Comparison of ENCODE assay signal across 27 cellular contexts in the genomic region with DNA sequence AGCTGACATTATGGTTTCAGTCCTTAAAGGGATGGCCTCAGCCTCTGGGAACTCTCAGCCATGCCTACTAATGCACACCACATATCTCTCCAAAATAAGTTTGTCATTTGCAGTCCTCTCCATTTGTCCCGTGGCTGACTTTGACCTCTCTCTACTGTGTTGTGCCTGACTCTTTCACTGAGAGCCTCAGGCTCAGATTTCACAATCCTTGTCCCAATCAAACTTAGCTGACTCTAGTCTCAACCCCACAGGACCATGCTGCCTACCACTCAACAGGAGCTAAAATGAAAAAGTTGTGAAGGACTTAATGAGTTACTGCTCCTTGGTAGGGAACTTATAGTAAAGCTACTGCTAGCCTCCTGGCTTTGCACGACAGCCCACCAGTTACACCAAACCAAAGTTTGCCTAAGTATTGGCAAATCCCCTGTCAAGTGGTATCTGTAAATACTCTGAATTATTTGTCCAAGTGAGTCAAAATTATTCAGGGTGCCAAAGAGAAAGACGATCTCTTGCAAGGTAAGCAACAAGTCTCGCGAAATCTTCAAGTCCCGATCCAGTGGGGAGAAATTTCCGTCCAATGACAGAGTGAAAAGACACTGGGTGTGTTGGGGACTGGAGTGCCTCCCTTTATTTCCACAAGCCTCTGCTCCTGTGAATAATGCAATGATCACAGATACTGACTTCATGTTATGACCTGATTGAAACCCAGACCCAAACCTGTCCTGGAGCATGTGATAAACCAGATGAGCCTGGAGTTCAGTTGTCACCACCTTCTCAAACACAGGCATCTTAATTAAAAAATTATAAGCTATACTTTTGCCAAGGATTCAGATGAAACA.
"Had no signal": no experiment of that assay in that cellular context is flagged by ENCODE, and none has a peak within 500 bp of the region (broad histone marks: within the 10 kb centered on the region; RNA-seq: fewer than 3 reads in every experiment).

No MANE protein-coding gene starts in this region.

- H3K27me3 Mint-ChIP-seq: stimulated activated memory B cell treated with anti-CD40 and anti-IgM and Interleukin-4, amounts not matched to agents 10 μg/mL and 1 μg/mL and 100 μg/mL, for 72 hours; type B pancreatic cell had no signal

- H3K27me3 ChIP-seq: body of pancreas, esophagus muscularis mucosa, gastroesophageal sphincter, ovary, testis had no signal

- H3K36me3 Mint-ChIP-seq: activated CD8-positive, alpha-beta memory T cell treated with anti-CD3 and anti-CD28 coated beads, Interleukin-2, amount 10 ng/mL, durations not matched to agents 7 days and 5 days; activated naive CD4-positive, alpha-beta T cell treated with anti-CD3 and anti-CD28 coated beads, Interleukin-2, amount 10 ng/mL, durations not matched to agents 7 days and 5 days; stimulated activated memory B cell treated with anti-CD40 and anti-IgM and Interleukin-4, amounts not matched to agents 10 μg/mL and 1 μg/mL and 100 μg/mL, for 72 hours; type B pancreatic cell had no signal

- H3K36me3 ChIP-seq: esophagus muscularis mucosa, gastroesophageal sphincter, neutrophil, ovary, prostate gland had no signal

- H3K9me3 Mint-ChIP-seq: activated CD4-positive, alpha-beta T cell treated with anti-CD3 and anti-CD28 coated beads, Interleukin-2, amount 10 ng/mL, durations not matched to agents 7 days and 5 days; activated CD8-positive, alpha-beta T cell treated with anti-CD3 and anti-CD28 coated beads for 36 hours; activated naive CD4-positive, alpha-beta T cell treated with anti-CD3 and anti-CD28 coated beads, Interleukin-2, amount 10 ng/mL, durations not matched to agents 7 days and 5 days; activated naive CD8-positive, alpha-beta T cell treated with anti-CD3 and anti-CD28 coated beads, Interleukin-2, amount 50 U/mL, for 24 hours; dendritic cell treated with granulocyte-macrophage colony-stimulating factor and Interleukin-4, amounts not matched to agents 40 ng/mL and 50 ng/mL, for 4 days; nephron; stimulated activated memory B cell treated with anti-CD40 and anti-IgM and Interleukin-4, amounts not matched to agents 10 μg/mL and 1 μg/mL and 100 μg/mL, for 72 hours; T-helper 1 cell treated with Interleukin-12 subunit alpha and Interleukin-12 subunit beta and Interleukin-4 antibody, amounts not matched to agents 30 μg/mL and 1 μg/mL, for 36 hours; type B pancreatic cell had no signal

- H3K9me3 ChIP-seq: body of pancreas, esophagus muscularis mucosa, gastroesophageal sphincter, neutrophil, prostate gland, testis had no signal

- DNase-seq: activated CD4-positive, alpha-beta T cell treated with anti-CD3 and anti-CD28 coated beads, Interleukin-2, amount 10 ng/mL, durations not matched to agents 7 days and 5 days; activated CD8-positive, alpha-beta memory T cell treated with anti-CD3 and anti-CD28 coated beads, Interleukin-2, amount 10 ng/mL, durations not matched to agents 7 days and 5 days; activated CD8-positive, alpha-beta T cell treated with anti-CD3 and anti-CD28 coated beads for 36 hours; activated effector memory CD4-positive, alpha-beta T cell treated with anti-CD3 and anti-CD28 coated beads, Interleukin-2, amount 50 U/mL, for 16 hours; activated naive CD4-positive, alpha-beta T cell treated with anti-CD3 and anti-CD28 coated beads, Interleukin-2, amount 10 ng/mL, durations not matched to agents 7 days and 5 days; activated naive CD8-positive, alpha-beta T cell treated with anti-CD3 and anti-CD28 coated beads, Interleukin-2, amount 50 U/mL, for 24 hours; activated T-cell treated with anti-CD3 and anti-CD28 coated beads for 4 hours; anterior cingulate cortex; body of pancreas; caudate nucleus; effector CD4-positive, alpha-beta T cell; head of caudate nucleus; ovary; right cardiac atrium; small intestine; stimulated activated CD4-positive, alpha-beta T cell treated with anti-CD3 and anti-CD28 coated beads, Interleukin-2, amount 100 ng/mL, for 24 hours; testis had no signal

- H3K27ac Mint-ChIP-seq: activated CD4-positive, alpha-beta T cell treated with anti-CD3 and anti-CD28 coated beads, Interleukin-2, amount 10 ng/mL, durations not matched to agents 7 days and 5 days; activated CD8-positive, alpha-beta memory T cell treated with anti-CD3 and anti-CD28 coated beads, Interleukin-2, amount 10 ng/mL, durations not matched to agents 7 days and 5 days; activated CD8-positive, alpha-beta T cell treated with anti-CD3 and anti-CD28 coated beads for 36 hours; activated naive CD4-positive, alpha-beta T cell treated with anti-CD3 and anti-CD28 coated beads, Interleukin-2, amount 10 ng/mL, durations not matched to agents 7 days and 5 days; activated naive CD8-positive, alpha-beta T cell treated with anti-CD3 and anti-CD28 coated beads, Interleukin-2, amount 50 U/mL, for 24 hours; dendritic cell treated with granulocyte-macrophage colony-stimulating factor and Interleukin-4, amounts not matched to agents 40 ng/mL and 50 ng/mL, for 4 days; nephron; stimulated activated memory B cell treated with anti-CD40 and anti-IgM and Interleukin-4, amounts not matched to agents 10 μg/mL and 1 μg/mL and 100 μg/mL, for 72 hours; T-helper 1 cell treated with Interleukin-12 subunit alpha and Interleukin-12 subunit beta and Interleukin-4 antibody, amounts not matched to agents 30 μg/mL and 1 μg/mL, for 36 hours; type B pancreatic cell had no signal

- FAIRE-seq: islet of Langerhans, small intestine had no signal

- H3K4me3 ChIP-seq: body of pancreas, esophagus muscularis mucosa, gastroesophageal sphincter, ovary, prostate gland, testis had no signal

- H3K4me3 Mint-ChIP-seq: activated CD4-positive, alpha-beta T cell treated with anti-CD3 and anti-CD28 coated beads, Interleukin-2, amount 10 ng/mL, durations not matched to agents 7 days and 5 days; activated CD8-positive, alpha-beta memory T cell treated with anti-CD3 and anti-CD28 coated beads, Interleukin-2, amount 10 ng/mL, durations not matched to agents 7 days and 5 days; activated CD8-positive, alpha-beta T cell treated with anti-CD3 and anti-CD28 coated beads for 36 hours; activated naive CD4-positive, alpha-beta T cell treated with anti-CD3 and anti-CD28 coated beads, Interleukin-2, amount 10 ng/mL, durations not matched to agents 7 days and 5 days; activated naive CD8-positive, alpha-beta T cell treated with anti-CD3 and anti-CD28 coated beads, Interleukin-2, amount 50 U/mL, for 24 hours; dendritic cell treated with granulocyte-macrophage colony-stimulating factor and Interleukin-4, amounts not matched to agents 40 ng/mL and 50 ng/mL, for 4 days; nephron; stimulated activated memory B cell treated with anti-CD40 and anti-IgM and Interleukin-4, amounts not matched to agents 10 μg/mL and 1 μg/mL and 100 μg/mL, for 72 hours; T-helper 1 cell treated with Interleukin-12 subunit alpha and Interleukin-12 subunit beta and Interleukin-4 antibody, amounts not matched to agents 30 μg/mL and 1 μg/mL, for 36 hours; type B pancreatic cell had no signal

- H3K4me1 ChIP-seq: esophagus muscularis mucosa, gastroesophageal sphincter, prostate gland, testis had no signal

- H3K27ac ChIP-seq: body of pancreas, esophagus muscularis mucosa, gastroesophageal sphincter, neutrophil, ovary, prostate gland, testis had no signal

- H3K4me1 Mint-ChIP-seq: activated CD4-positive, alpha-beta T cell treated with anti-CD3 and anti-CD28 coated beads, Interleukin-2, amount 10 ng/mL, durations not matched to agents 7 days and 5 days; activated CD8-positive, alpha-beta memory T cell treated with anti-CD3 and anti-CD28 coated beads, Interleukin-2, amount 10 ng/mL, durations not matched to agents 7 days and 5 days; activated naive CD4-positive, alpha-beta T cell treated with anti-CD3 and anti-CD28 coated beads, Interleukin-2, amount 10 ng/mL, durations not matched to agents 7 days and 5 days; activated naive CD8-positive, alpha-beta T cell treated with anti-CD3 and anti-CD28 coated beads, Interleukin-2, amount 50 U/mL, for 24 hours; stimulated activated memory B cell treated with anti-CD40 and anti-IgM and Interleukin-4, amounts not matched to agents 10 μg/mL and 1 μg/mL and 100 μg/mL, for 72 hours had no signal
